In the genomic region with DNA sequence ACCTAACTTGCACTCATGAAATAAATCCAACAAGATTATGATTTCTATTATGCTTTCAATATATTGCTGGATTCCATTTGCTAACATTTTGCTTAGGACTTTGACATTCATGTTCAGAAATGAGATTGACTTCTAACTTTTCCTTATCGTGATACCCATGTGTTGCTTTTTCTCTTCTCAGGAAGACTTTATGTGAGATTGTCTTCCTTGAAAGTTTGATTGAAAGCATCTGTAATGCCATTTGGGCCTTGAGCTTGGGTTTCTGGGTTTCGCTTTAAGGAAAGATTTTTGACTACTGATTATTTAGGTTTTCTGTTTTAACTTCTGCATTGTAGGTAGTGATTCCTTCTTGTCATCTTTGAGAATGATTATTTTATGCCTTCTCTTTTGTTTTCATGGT, we compare ENCODE assay signal across 32 cellular contexts.
"Had no signal": no experiment of that assay in that cellular context is flagged by ENCODE, and none has a peak within 500 bp of the region (broad histone marks: within the 10 kb centered on the region; RNA-seq: fewer than 3 reads in every experiment).

No MANE protein-coding gene starts in this region.

- H3K27ac ChIP-seq: adrenal gland, brain microvascular endothelial cell, breast epithelium had no signal

- H3K4me1 Mint-ChIP-seq: activated B cell treated with CpG ODN at 0.5 μM for 24 hours; activated naive CD8-positive, alpha-beta T cell treated with anti-CD3 and anti-CD28 coated beads for 36 hours; activated T-helper 17 cell treated with anti-CD3 and anti-CD28 coated beads, Interleukin-2, amount 50 U/mL, for 72 hours had no signal

- DNase-seq: activated B cell treated with CpG ODN at 0.5 μM for 24 hours; activated CD4-positive, alpha-beta memory T cell treated with anti-CD3 and anti-CD28 coated beads for 36 hours; activated CD4-positive, alpha-beta T cell treated with anti-CD3 and anti-CD28 coated beads for 4 hours; activated CD4-positive, alpha-beta T cell treated with anti-CD3 and anti-CD28 coated beads, Interleukin-2, amount 10 ng/mL, durations not matched to agents 24 days and 14 days; activated CD4-positive, alpha-beta T cell treated with anti-CD3 and anti-CD28 coated beads, Interleukin-2, amount 50 U/mL, for 1 hour; activated CD4-positive, alpha-beta T cell treated with anti-CD3 and anti-CD28 coated beads, Interleukin-2, amount 50 U/mL, for 4 hours; activated CD4-positive, CD25-positive, alpha-beta regulatory T cell treated with anti-CD3 and anti-CD28 coated beads, Interleukin-2, amount 50 U/mL, for 72 hours; activated CD8-positive, alpha-beta memory T cell treated with anti-CD3 and anti-CD28 coated beads, Interleukin-2, amount 50 U/mL, for 4 hours; activated effector memory CD4-positive, alpha-beta T cell treated with anti-CD3 and anti-CD28 coated beads, Interleukin-2, amount 50 U/mL, for 16 hours; activated gamma-delta T cell treated with Interleukin-2 at 50 U/mL for 16 hours; activated naive CD4-positive, alpha-beta T cell; activated naive CD4-positive, alpha-beta T cell treated with anti-CD3 and anti-CD28 coated beads for 36 hours; activated naive CD4-positive, alpha-beta T cell treated with anti-CD3 and anti-CD28 coated beads, Interleukin-2, amount 50 U/mL, for 16 hours; activated naive CD8-positive, alpha-beta T cell treated with anti-CD3 and anti-CD28 coated beads for 36 hours; activated T-cell treated with anti-CD3 and anti-CD28 coated beads for 4 hours; activated T-cell treated with anti-CD3 and anti-CD28 coated beads, Interleukin-2, amount 50 U/mL, for 1 hour; activated T-cell treated with anti-CD3 and anti-CD28 coated beads, Interleukin-2, amount 50 U/mL, for 4 hours; activated T-cell treated with anti-CD3 and anti-CD28 coated beads, Interleukin-2, amount 50 U/mL, for 72 hours; amniotic stem cell; body of pancreas; brain microvascular endothelial cell; central memory CD4-positive, alpha-beta T cell; T-helper 1 cell; T-helper 2 cell; T-helper 9 cell had no signal

- ATAC-seq: activated naive CD4-positive, alpha-beta T cell treated with anti-CD3 and anti-CD28 coated beads, Interleukin-2, amount 50 U/mL, for 72 hours; activated T-cell treated with anti-CD3 and anti-CD28 coated beads, Interleukin-2, amount 50 U/mL, for 4 hours; activated T-cell treated with anti-CD3 and anti-CD28 coated beads, Interleukin-2, amount 50 U/mL, for 72 hours; activated T-helper 17 cell treated with anti-CD3 and anti-CD28 coated beads, Interleukin-2, amount 50 U/mL, for 72 hours; body of pancreas had no signal

- H3K4me1 ChIP-seq: adrenal gland, breast epithelium had no signal

- H3K27me3 Mint-ChIP-seq: activated B cell treated with CpG ODN at 0.5 μM for 24 hours; activated CD4-positive, alpha-beta memory T cell treated with anti-CD3 and anti-CD28 coated beads for 36 hours; activated CD4-positive, alpha-beta T cell treated with anti-CD3 and anti-CD28 coated beads, Interleukin-2, amount 10 ng/mL, durations not matched to agents 24 days and 14 days; activated naive CD8-positive, alpha-beta T cell treated with anti-CD3 and anti-CD28 coated beads for 36 hours; activated T-helper 17 cell treated with anti-CD3 and anti-CD28 coated beads, Interleukin-2, amount 50 U/mL, for 72 hours had no signal

- H3K4me3 Mint-ChIP-seq: activated B cell treated with CpG ODN at 0.5 μM for 24 hours; activated CD4-positive, alpha-beta memory T cell treated with anti-CD3 and anti-CD28 coated beads for 36 hours; activated CD4-positive, alpha-beta T cell treated with anti-CD3 and anti-CD28 coated beads, Interleukin-2, amount 10 ng/mL, durations not matched to agents 24 days and 14 days; activated naive CD4-positive, alpha-beta T cell treated with anti-CD3 and anti-CD28 coated beads for 36 hours; activated naive CD8-positive, alpha-beta T cell treated with anti-CD3 and anti-CD28 coated beads for 36 hours; activated T-cell treated with anti-CD3 and anti-CD28 coated beads, Interleukin-2, amount 50 U/mL, for 4 hours; activated T-cell treated with anti-CD3 and anti-CD28 coated beads, Interleukin-2, amount 50 U/mL, for 72 hours; activated T-helper 1 cell treated with anti-CD3 and anti-CD28 coated beads, Interleukin-12 subunit alpha, Interleukin-12 subunit beta, Interleukin-2, Interleukin-4 antibody, amounts not matched to agents 30 ng/mL and 10 ng/mL and 1 ng/mL, durations not matched to agents 14 hours and 24 hours and 36 hours; activated T-helper 17 cell treated with anti-CD3 and anti-CD28 coated beads, Interleukin-2, amount 50 U/mL, for 72 hours; T-helper 1 cell treated with Interleukin-12 subunit alpha and Interleukin-12 subunit beta and Interleukin-4 antibody, amounts not matched to agents 30 μg/mL and 1 μg/mL, for 36 hours; T-helper 2 cell treated with Interferon-gamma antibody and Interleukin-4, amounts not matched to agents 5 μg/mL and 100 μg/mL, for 36 hours had no signal

- H3K27ac Mint-ChIP-seq: activated B cell treated with CpG ODN at 0.5 μM for 24 hours; activated CD4-positive, alpha-beta memory T cell treated with anti-CD3 and anti-CD28 coated beads for 36 hours; activated CD4-positive, alpha-beta T cell treated with anti-CD3 and anti-CD28 coated beads, Interleukin-2, amount 10 ng/mL, durations not matched to agents 24 days and 14 days; activated naive CD4-positive, alpha-beta T cell treated with anti-CD3 and anti-CD28 coated beads for 36 hours; activated naive CD8-positive, alpha-beta T cell treated with anti-CD3 and anti-CD28 coated beads for 36 hours; activated T-cell treated with anti-CD3 and anti-CD28 coated beads, Interleukin-2, amount 50 U/mL, for 72 hours; activated T-helper 1 cell treated with anti-CD3 and anti-CD28 coated beads, Interleukin-12 subunit alpha, Interleukin-12 subunit beta, Interleukin-2, Interleukin-4 antibody, amounts not matched to agents 30 ng/mL and 10 ng/mL and 1 ng/mL, durations not matched to agents 14 hours and 24 hours and 36 hours; activated T-helper 17 cell treated with anti-CD3 and anti-CD28 coated beads, Interleukin-2, amount 50 U/mL, for 72 hours; T-helper 1 cell treated with Interleukin-12 subunit alpha and Interleukin-12 subunit beta and Interleukin-4 antibody, amounts not matched to agents 30 μg/mL and 1 μg/mL, for 36 hours; T-helper 2 cell treated with Interferon-gamma antibody and Interleukin-4, amounts not matched to agents 5 μg/mL and 100 μg/mL, for 36 hours had no signal

- H3K9me3 Mint-ChIP-seq: activated B cell treated with CpG ODN at 0.5 μM for 24 hours; activated CD4-positive, alpha-beta memory T cell treated with anti-CD3 and anti-CD28 coated beads for 36 hours; activated CD4-positive, alpha-beta T cell treated with anti-CD3 and anti-CD28 coated beads, Interleukin-2, amount 10 ng/mL, durations not matched to agents 24 days and 14 days; activated naive CD4-positive, alpha-beta T cell treated with anti-CD3 and anti-CD28 coated beads for 36 hours; activated naive CD4-positive, alpha-beta T cell treated with anti-CD3 and anti-CD28 coated beads, Interleukin-2, amount 50 U/mL, for 72 hours; activated naive CD8-positive, alpha-beta T cell treated with anti-CD3 and anti-CD28 coated beads for 36 hours; activated T-cell treated with anti-CD3 and anti-CD28 coated beads, Interleukin-2, amount 50 U/mL, for 4 hours; activated T-cell treated with anti-CD3 and anti-CD28 coated beads, Interleukin-2, amount 50 U/mL, for 72 hours; activated T-helper 1 cell treated with anti-CD3 and anti-CD28 coated beads, Interleukin-12 subunit alpha, Interleukin-12 subunit beta, Interleukin-2, Interleukin-4 antibody, amounts not matched to agents 30 ng/mL and 10 ng/mL and 1 ng/mL, durations not matched to agents 14 hours and 24 hours and 36 hours; activated T-helper 17 cell treated with anti-CD3 and anti-CD28 coated beads, Interleukin-2, amount 50 U/mL, for 72 hours; T-helper 1 cell treated with Interleukin-12 subunit alpha and Interleukin-12 subunit beta and Interleukin-4 antibody, amounts not matched to agents 30 μg/mL and 1 μg/mL, for 36 hours; T-helper 2 cell treated with Interferon-gamma antibody and Interleukin-4, amounts not matched to agents 5 μg/mL and 100 μg/mL, for 36 hours had no signal

- H3K36me3 Mint-ChIP-seq: activated naive CD4-positive, alpha-beta T cell treated with anti-CD3 and anti-CD28 coated beads, Interleukin-2, amount 50 U/mL, for 72 hours had no signal

- H3K27me3 ChIP-seq: adrenal gland, body of pancreas, brain microvascular endothelial cell, breast epithelium had no signal
